24 cellular contexts compared by ENCODE assay signal in genomic region chr4:128450326-128451120, GRCh38.
"Had no signal": no experiment of that assay in that cellular context is flagged by ENCODE, and none has a peak within 500 bp of the region (broad histone marks: within the 10 kb centered on the region; RNA-seq: fewer than 3 reads in every experiment).

No MANE protein-coding gene starts in this region.

- H3K36me3 Mint-ChIP-seq: activated naive CD8-positive, alpha-beta T cell treated with anti-CD3 and anti-CD28 coated beads, Interleukin-2, amount 10 ng/mL, durations not matched to agents 7 days and 5 days; natural killer cell; T-cell had no signal

- H3K36me3 ChIP-seq: heart right ventricle, neutrophil, thyroid gland, uterus had no signal

- H3K27me3 ChIP-seq: heart right ventricle, neutrophil, thyroid gland, uterus had no signal

- H3K4me1 Mint-ChIP-seq: central memory CD8-positive, alpha-beta T cell had no signal

- DNase-seq: activated CD4-positive, alpha-beta T cell treated with anti-CD3 and anti-CD28 coated beads, Interleukin-2, amount 10 ng/mL, durations not matched to agents 24 days and 14 days; activated CD8-positive, alpha-beta T cell treated with anti-CD3 and anti-CD28 coated beads, Interleukin-2, amount 10 ng/mL, durations not matched to agents 7 days and 5 days; activated naive CD4-positive, alpha-beta T cell treated with Interleukin-2 at 50 U/mL for 16 hours; activated naive CD8-positive, alpha-beta T cell treated with anti-CD3 and anti-CD28 coated beads, Interleukin-2, amount 10 ng/mL, durations not matched to agents 7 days and 5 days; activated T-cell treated with anti-CD3 and anti-CD28 coated beads, Interleukin-2, amount 50 U/mL, for 24 hours; cortex of kidney; erythroblast; heart right ventricle; immature natural killer cell; mesendoderm; natural killer cell; retina; stimulated activated CD4-positive, alpha-beta T cell treated with anti-CD3 and anti-CD28 coated beads, Interleukin-12 subunit alpha, Interleukin-12 subunit beta, amount 100 ng/mL, for 4 hours; stimulated activated CD4-positive, alpha-beta T cell treated with anti-CD3 and anti-CD28 coated beads, Interleukin-1b, Interleukin-23, amount 100 ng/mL, for 48 hours; stimulated activated CD8-positive, alpha-beta memory T cell treated with anti-CD3 and anti-CD28 coated beads, Interleukin-4, amount 100 ng/mL, for 48 hours; stimulated activated naive CD4-positive, alpha-beta T cell; T-cell; T-helper 9 cell; thyroid gland; uterus had no signal

- H3K4me3 ChIP-seq: heart right ventricle, thyroid gland, uterus had no signal

- H3K27me3 Mint-ChIP-seq: activated naive CD8-positive, alpha-beta T cell treated with anti-CD3 and anti-CD28 coated beads, Interleukin-2, amount 10 ng/mL, durations not matched to agents 7 days and 5 days; T-cell had no signal

- H3K4me1 ChIP-seq: uterus had no signal

- H3K9me3 Mint-ChIP-seq: activated naive CD8-positive, alpha-beta T cell treated with anti-CD3 and anti-CD28 coated beads, Interleukin-2, amount 10 ng/mL, durations not matched to agents 7 days and 5 days; activated T-helper 2 cell treated with anti-CD3 and anti-CD28 coated beads, Interferon-gamma antibody, Interleukin-2, Interleukin-4, amounts not matched to agents 10 μg/mL and 5 μg/mL and 100 μg/mL, durations not matched to agents 14 hours and 24 hours and 36 hours; central memory CD8-positive, alpha-beta T cell had no signal

- H3K27ac Mint-ChIP-seq: activated CD4-positive, alpha-beta T cell treated with anti-CD3 and anti-CD28 coated beads, Interleukin-2, amount 10 ng/mL, durations not matched to agents 24 days and 14 days; activated CD8-positive, alpha-beta T cell treated with anti-CD3 and anti-CD28 coated beads, Interleukin-2, amount 10 ng/mL, durations not matched to agents 7 days and 5 days; activated naive CD8-positive, alpha-beta T cell treated with anti-CD3 and anti-CD28 coated beads, Interleukin-2, amount 10 ng/mL, durations not matched to agents 7 days and 5 days; activated T-cell treated with anti-CD3 and anti-CD28 coated beads, Interleukin-2, amount 50 U/mL, for 24 hours; activated T-helper 2 cell treated with anti-CD3 and anti-CD28 coated beads, Interferon-gamma antibody, Interleukin-2, Interleukin-4, amounts not matched to agents 10 μg/mL and 5 μg/mL and 100 μg/mL, durations not matched to agents 14 hours and 24 hours and 36 hours; brain; immature natural killer cell; natural killer cell; T-cell had no signal

- H3K4me3 Mint-ChIP-seq: activated CD4-positive, alpha-beta T cell treated with anti-CD3 and anti-CD28 coated beads, Interleukin-2, amount 10 ng/mL, durations not matched to agents 24 days and 14 days; activated CD8-positive, alpha-beta T cell treated with anti-CD3 and anti-CD28 coated beads, Interleukin-2, amount 10 ng/mL, durations not matched to agents 7 days and 5 days; activated naive CD8-positive, alpha-beta T cell treated with anti-CD3 and anti-CD28 coated beads, Interleukin-2, amount 10 ng/mL, durations not matched to agents 7 days and 5 days; activated T-cell treated with anti-CD3 and anti-CD28 coated beads, Interleukin-2, amount 50 U/mL, for 24 hours; brain; central memory CD8-positive, alpha-beta T cell; immature natural killer cell; natural killer cell; T-cell had no signal

- H3K27ac ChIP-seq: heart right ventricle, neutrophil, thyroid gland, uterus had no signal

- H3K9me3 ChIP-seq: neutrophil, thyroid gland, uterus had no signal
